In genomic region chr11:67420646-67421420, GRCh38 we compare ENCODE assay signal across 1 cellular context.
TF ChIP-seq lines count a peak whose summit lies in the region.

No MANE protein-coding gene starts in this region.

TF ChIP-seq in HepG2, 621 proteins besides CTCF, POLR2A, EP300 and RAD21 (continued from another document and continues in another):
- TF ChIP-seq KAT8 (CRISPR knock-in tag; IDR thresholded peaks at IDR 0.05) (0 out of 2 replicates have a peak, but pooled peaks have one; percentile 17), SP140L (CRISPR knock-in tag; IDR thresholded peaks at IDR 0.05; ENCODE audit: borderline replicate concordance) (no peak), ZMYM2 (CRISPR knock-in tag; IDR thresholded peaks at IDR 0.05) (no peak), TBL1XR1 (IDR thresholded peaks at IDR 0.05; ENCODE audit: borderline replicate concordance, low read length, partially characterized antibody) (no peak), ZNF275 (CRISPR knock-in tag; IDR thresholded peaks at IDR 0.05; ENCODE audit: borderline replicate concordance) (no peak), GMEB1 (CRISPR knock-in tag; IDR thresholded peaks at IDR 0.05; ENCODE audit: borderline replicate concordance) (no peak), TOE1 (CRISPR knock-in tag; IDR thresholded peaks at IDR 0.05) (no peak), ELK4 (CRISPR knock-in tag; IDR thresholded peaks at IDR 0.05; ENCODE audit: borderline replicate concordance) (no peak), ZNF75D (CRISPR knock-in tag; IDR thresholded peaks at IDR 0.05; ENCODE audit: borderline replicate concordance) (no peak), PLSCR1 (CRISPR knock-in tag; IDR thresholded peaks at IDR 0.05; ENCODE audit: borderline replicate concordance) (no peak), NR2F1 (CRISPR knock-in tag; IDR thresholded peaks at IDR 0.05) (0 out of 4 replicates have a peak, but pooled peaks of 1 of the 2 experiments have one; percentile 25), TRAFD1 (CRISPR knock-in tag; IDR thresholded peaks at IDR 0.05; ENCODE audit: borderline replicate concordance) (no peak), FOXJ3 (CRISPR knock-in tag; IDR thresholded peaks at IDR 0.05; ENCODE audit: borderline replicate concordance) (no peak), ZXDC (CRISPR knock-in tag; IDR thresholded peaks at IDR 0.05) (no peak), KDM3A (CRISPR knock-in tag; IDR thresholded peaks at IDR 0.05; ENCODE audit: low read depth) (no peak), KLF16 (CRISPR knock-in tag; IDR thresholded peaks at IDR 0.05) (peak in 1 of 2 experiments; percentile 29; a peak in 1 of 4 replicates), SP5 (CRISPR knock-in tag; IDR thresholded peaks at IDR 0.05; ENCODE audit: borderline replicate concordance, low read depth) (peak; percentile 68; the same call in 1 of the 2 replicates), RNF2 (conservative IDR thresholded peaks at IDR 0.05; ENCODE audit: low read depth) (peak; percentile 92), ZNF333 (CRISPR knock-in tag; IDR thresholded peaks at IDR 0.05; ENCODE audit: borderline replicate concordance) (no peak), NFAT5 (CRISPR knock-in tag; IDR thresholded peaks at IDR 0.05) (0 out of 2 replicates have a peak, but pooled peaks have one; percentile 11), NR2F2 (IDR thresholded peaks at IDR 0.05; ENCODE audit: borderline replicate concordance, low read depth) (no peak), HOXA9 (CRISPR knock-in tag; IDR thresholded peaks at IDR 0.05; ENCODE audit: borderline replicate concordance) (no peak), NFIC (IDR thresholded peaks at IDR 0.05; ENCODE audit: low read length) (no peak), ZNF33B (CRISPR knock-in tag; IDR thresholded peaks at IDR 0.05) (no peak), ZFX (CRISPR knock-in tag; IDR thresholded peaks at IDR 0.05; ENCODE audit: low read depth) (peak; percentile 85), RFX5 (IDR thresholded peaks at IDR 0.05; ENCODE audit: low read depth, low read length) (no peak), ZNF414 (CRISPR knock-in tag; IDR thresholded peaks at IDR 0.05) (no peak), ISL2 (CRISPR knock-in tag; IDR thresholded peaks at IDR 0.05) (no peak), ZNF329 (CRISPR knock-in tag; IDR thresholded peaks at IDR 0.05; ENCODE audit: low read depth) (peak; percentile 66; the same call in 1 of the 2 replicates), DMAP1 (CRISPR knock-in tag; IDR thresholded peaks at IDR 0.05) (no peak), BCLAF1 (IDR thresholded peaks at IDR 0.05) (no peak), ZNF225 (CRISPR knock-in tag; IDR thresholded peaks at IDR 0.05) (no peak), DRAP1 (CRISPR knock-in tag; IDR thresholded peaks at IDR 0.05) (peak; percentile 99), TRIM22 (IDR thresholded peaks at IDR 0.05) (no peak), ZBTB44 (CRISPR knock-in tag; IDR thresholded peaks at IDR 0.05) (no peak)
